ENCODE assay signal across 8 cellular contexts in the genomic region with DNA sequence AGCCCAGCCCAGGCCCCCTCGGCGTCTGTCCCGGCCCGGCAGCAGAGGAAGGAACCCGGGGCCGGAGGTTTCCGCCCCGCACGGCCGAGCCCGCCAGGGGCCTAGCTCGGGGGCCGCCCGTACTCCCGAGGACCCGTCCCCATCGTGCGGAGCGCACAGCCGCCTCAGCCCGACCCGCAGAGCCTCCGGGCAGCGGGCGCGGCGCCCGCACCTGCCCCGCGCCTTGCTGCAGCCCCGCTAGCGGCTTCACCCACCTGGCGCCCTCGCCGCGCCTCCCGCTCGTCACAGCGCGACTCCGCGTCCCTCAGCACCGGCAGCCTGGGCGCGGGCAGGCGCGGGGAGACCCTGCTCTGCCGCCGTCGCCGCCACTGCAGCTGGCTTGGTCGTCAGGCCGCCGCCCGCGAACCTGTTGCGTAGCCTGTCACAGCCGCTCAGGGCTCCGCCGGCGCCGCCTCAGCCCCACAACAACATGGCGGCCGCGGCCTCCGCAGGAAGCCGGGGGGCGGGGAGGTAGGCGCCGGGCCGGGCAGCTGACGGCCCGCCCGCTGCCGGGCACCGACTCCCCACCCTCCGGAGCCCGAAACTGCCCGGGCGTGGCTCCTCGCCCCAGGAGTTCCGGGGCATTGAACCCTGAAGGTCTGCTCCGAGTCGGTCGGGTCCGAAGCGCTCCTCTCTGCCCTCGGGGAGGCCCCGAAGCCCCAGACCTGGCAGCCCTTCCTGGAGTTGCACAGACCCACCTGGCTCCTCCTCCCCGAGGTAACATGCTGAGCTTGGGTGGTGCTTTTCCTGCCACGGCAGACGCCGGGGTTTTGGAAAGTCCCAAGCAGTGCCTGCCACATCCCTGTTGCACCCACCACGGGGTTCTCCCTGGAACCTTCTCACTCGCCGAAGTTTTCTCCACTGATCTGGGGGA. TPM values are rescaled to one million over a fixed set of nuclear protein-coding genes. Genes with fewer than 3 reads are reported as not detected.
A peak's percentile ranks its signal among the peaks of the same experiment; 100 is the strongest.
DNase-seq lines count a peak whose midpoint lies in the region; ATAC-seq and TF ChIP-seq lines count a peak whose summit lies in the region.

ITSN2 (minus strand) TSS at position 487 of the 913 bp plus-strand sequence. CDS start 32,454 bp downstream, outside the sequence.

- H3K27me3 ChIP-seq in adrenal gland (no peaks in the 10 kb centered on the region), heart right ventricle (no peaks in the 10 kb centered on the region), upper lobe of right lung (no peaks in the 10 kb centered on the region)

- intact Hi-C loops in T-helper 1 cell treated with Interleukin-12 subunit alpha and Interleukin-12 subunit beta and Interleukin-4 antibody, amounts not matched to agents 30 ng/mL and 1 ng/mL, for 36 hours (cut with micrococcal nuclease), result loop anchor here (1.0 to 2.0 kb wide), 6 partner anchors 132 to 681 kb away; partner anchors contain the start of genes DNAJC27, SF3B6, TP53I3 and WDCP
- intact Hi-C loops in adrenal gland (cut with DNase I) (no loop called here), heart right ventricle (cut with DNase I) (loop anchor here in 5 of 10 donors (5.0 to 10.0 kb wide), 4 partner anchors 46 to 58 kb away; no protein-coding TSS in a partner anchor), upper lobe of right lung (cut with DNase I) (no loop called here)

- peak within 1 kb of the TSS; percentile 83 for H3K4me3 Mint-ChIP-seq in progenitor cell of endocrine pancreas (ENCODE audit: low read depth)

- no peaks in the 10 kb centered on the region for H3K9me3 Mint-ChIP-seq in progenitor cell of endocrine pancreas (ENCODE audit: low read depth)

- H3K36me3 Mint-ChIP-seq in progenitor cell of endocrine pancreas (ENCODE audit: insufficient read depth), result peaks cover 2% of the 10 kb centered on the region

- DNase-seq in HFF-Myc (ENCODE audit: extremely low read depth, low read depth) (no peak), MV-4-11 (lab: John Stamatoyannopoulos, UW) (peak; percentile 60), adrenal gland (peak; percentile 82 to 88 (median 85)), heart right ventricle (peak; percentile 75 to 85), progenitor cell of endocrine pancreas (ENCODE audit: low spot score, unreplicated experiment) (peak; percentile 60), upper lobe of right lung (peak; percentile 95)

- no peaks in the 10 kb centered on the region for H3K27me3 Mint-ChIP-seq in progenitor cell of endocrine pancreas

- H3K9me3 ChIP-seq in adrenal gland (replicated peaks in 1 of 3), result no peaks in the 10 kb centered on the region
- H3K9me3 ChIP-seq in heart right ventricle, result no peaks in the 10 kb centered on the region
- no peaks in the 10 kb centered on the region for H3K9me3 ChIP-seq in upper lobe of right lung

- H3K4me1 ChIP-seq in adrenal gland (replicated peaks in 1 of 2) (peaks cover 4 to 24% of the 10 kb centered on the region in 2 donors), heart right ventricle (peaks cover 4 to 53% (median 35%) of the 10 kb centered on the region in 9 donors), upper lobe of right lung (peaks cover 29% of the 10 kb centered on the region)

- TF ChIP-seq CTCF in GM12875 (IDR thresholded peaks at IDR 0.05; ENCODE audit: borderline replicate concordance, insufficient read depth, low read depth, low read length), result no peak
- no peak for TF ChIP-seq CTCF in HFF-Myc (IDR thresholded peaks at IDR 0.05; ENCODE audit: low read depth, low read length, missing control alignments)
- TF ChIP-seq CTCF in adrenal gland (IDR thresholded peaks at IDR 0.05), result no peak
- no peak for TF ChIP-seq CTCF in heart right ventricle (IDR thresholded peaks at IDR 0.05)
- TF ChIP-seq CTCF in progenitor cell of endocrine pancreas (IDR thresholded peaks at IDR 0.05; ENCODE audit: unreplicated experiment), result no peak
- TF ChIP-seq CTCF in upper lobe of right lung (IDR thresholded peaks at IDR 0.05), result no peak

- ATAC-seq in heart right ventricle (peak; percentile 86 to 95 (median 90)), upper lobe of right lung (peak; percentile 95)

- H3K36me3 ChIP-seq in adrenal gland (replicated peaks in 1 of 2) (no peaks in the 10 kb centered on the region), heart right ventricle (no peaks in the 10 kb centered on the region), upper lobe of right lung (no peaks in the 10 kb centered on the region)

- WGBS in adrenal gland, 4 donors, result 1 to 4% (median 1%) methylated on average over 19 to 96 of the region's 96 CpGs; no CpG with 5 or more reads in 1 of the 4 donors
- 1% methylated on average over 87 to 96 of the region's 96 CpGs for WGBS in heart right ventricle, 2 donors

- TF ChIP-seq POLR2A in adrenal gland (IDR thresholded peaks at IDR 0.05), result peak; percentile 64 to 80

- H3K4me3 ChIP-seq in GM12875 (ENCODE audit: low read depth, low read length) (peak within 1 kb of the TSS; percentile 87), HFF-Myc (replicated peaks; ENCODE audit: low read depth, low read length) (peak within 1 kb of the TSS; percentile 62), adrenal gland (peak within 1 kb of the TSS; percentile 69 to 99 (median 89)), heart right ventricle (peak within 1 kb of the TSS; percentile 61 to 100 (median 97)), upper lobe of right lung (peak within 1 kb of the TSS; percentile 95)

- H3K4me1 Mint-ChIP-seq in progenitor cell of endocrine pancreas (ENCODE audit: low read depth), result peaks cover 13% of the 10 kb centered on the region

- peak within 1 kb of the TSS; percentile 95 to 98 (median 97) for H3K27ac ChIP-seq in adrenal gland
- peak within 1 kb of the TSS; percentile 79 to 99 (median 98) for H3K27ac ChIP-seq in heart right ventricle
- H3K27ac ChIP-seq in upper lobe of right lung, result peak within 1 kb of the TSS; percentile 97

- H3K27ac Mint-ChIP-seq in progenitor cell of endocrine pancreas, result peak within 1 kb of the TSS; percentile 91

RNA-seq across cellular contexts. Expression of gene ITSN2, which starts in this region (rescaled TPM):
- 90.8 and 101 TPM in 2 replicates for total RNA-seq in T-helper 1 cell treated with Interleukin-12 subunit alpha and Interleukin-12 subunit beta and Interleukin-4 antibody, amounts not matched to agents 30 ng/mL and 1 ng/mL, for 36 hours
- total RNA-seq in adrenal gland, result 100 to 1,000 TPM in 1 of 8 donors, 10 to 100 TPM in 7; 36.6 to 108 (median 63.1) TPM
- 10 to 100 TPM; 39.2 to 63.2 (median 39.3) TPM for polyA plus RNA-seq in adrenal gland
- total RNA-seq in heart right ventricle, result 10 to 100 TPM; 32.1 to 49.8 (median 38.2) TPM
- polyA plus RNA-seq in heart right ventricle, result 10 to 100 TPM; 16.8 to 42.1 TPM
- total RNA-seq in progenitor cell of endocrine pancreas, result 25.5 and 26.7 TPM in 2 replicates
- total RNA-seq in upper lobe of right lung, result 104 TPM
